In genomic region chr6:30888472-30889137, GRCh38 we compare ENCODE assay signal across 12 cellular contexts. TPM values are rescaled to one million over a fixed set of nuclear protein-coding genes. Genes with fewer than 3 reads are reported as not detected.
DNase-seq lines count a peak whose midpoint lies in the region; ATAC-seq and TF ChIP-seq lines count a peak whose summit lies in the region.
"Had no signal": no experiment of that assay in that cellular context is flagged by ENCODE, and none has a peak within 500 bp of the region (broad histone marks: within the 10 kb centered on the region; RNA-seq: fewer than 3 reads in every experiment).

No MANE protein-coding gene starts in this region.

- H3K27me3 Mint-ChIP-seq in progenitor cell of endocrine pancreas, result no peaks in the 10 kb centered on the region
- H3K27me3 Mint-ChIP-seq: naive B cell had no signal

- H3K9ac ChIP-seq in SK-N-MC (ENCODE audit: insufficient read length), result no peak overlapping the region

- peaks cover 20% of the 10 kb centered on the region for H3K4me1 Mint-ChIP-seq in progenitor cell of endocrine pancreas (ENCODE audit: low read depth)

- H3K36me3 Mint-ChIP-seq in progenitor cell of endocrine pancreas (ENCODE audit: insufficient read depth), result peaks cover 14% of the 10 kb centered on the region

- no peak for ATAC-seq in HG02981 (IDR thresholded peaks at IDR 0.05; ENCODE audit: unreplicated experiment)

- H3K36me3 ChIP-seq in SK-N-MC (ENCODE audit: insufficient read depth, low read length) (peaks cover 31% of the 10 kb centered on the region; the same call in 1 of the 2 replicates), WERI-Rb-1 (peaks cover 55% of the 10 kb centered on the region)

- no peaks in the 10 kb centered on the region for H3K9me3 Mint-ChIP-seq in progenitor cell of endocrine pancreas (ENCODE audit: low read depth)
- H3K9me3 Mint-ChIP-seq: activated CD4-positive, alpha-beta T cell treated with anti-CD3 and anti-CD28 coated beads, Interleukin-2, amount 10 ng/mL, durations not matched to agents 7 days and 5 days; naive B cell had no signal

- H3K27ac ChIP-seq in SK-N-MC (peak overlapping the region; percentile 82), WERI-Rb-1 (no peak overlapping the region)

- H3K4me3 ChIP-seq in SK-N-MC (no peak overlapping the region), fibroblast of the aortic adventitia (ENCODE audit: low read depth, low read length) (no peak overlapping the region), WERI-Rb-1 (ENCODE audit: low read depth, low read length) (no peak overlapping the region)

- H3K27ac Mint-ChIP-seq in progenitor cell of endocrine pancreas, result peak overlapping the region; percentile 3
- H3K27ac Mint-ChIP-seq: activated CD4-positive, alpha-beta T cell treated with anti-CD3 and anti-CD28 coated beads, Interleukin-2, amount 10 ng/mL, durations not matched to agents 7 days and 5 days had no signal

- DNase-seq in EH (ENCODE audit: low read depth), result peak; percentile 89
- no peak for DNase-seq in SK-N-MC (ENCODE audit: low read depth, low spot score)
- peak; percentile 52 for DNase-seq in fibroblast of the aortic adventitia (ENCODE audit: low read depth)
- DNase-seq in progenitor cell of endocrine pancreas (ENCODE audit: low spot score, unreplicated experiment), result no peak
- no peak for DNase-seq in WERI-Rb-1
- no peak for DNase-seq in NCI-H128 (lab: John Stamatoyannopoulos, UW; ENCODE audit: unreplicated experiment)
- DNase-seq in kidney glomerular epithelial cell (lab: John Stamatoyannopoulos, UW), result no peak
- DNase-seq: activated CD4-positive, alpha-beta T cell treated with anti-CD3 and anti-CD28 coated beads, Interleukin-2, amount 10 ng/mL, durations not matched to agents 7 days and 5 days; naive B cell; NCI-H1930 had no signal

- no peaks in the 10 kb centered on the region for H3K27me3 ChIP-seq in WERI-Rb-1 (ENCODE audit: insufficient read depth, low read depth, severe bottlenecking)

- TF ChIP-seq CTCF in fibroblast of the aortic adventitia (IDR thresholded peaks at IDR 0.05; ENCODE audit: insufficient read depth, low read length) (no peak), progenitor cell of endocrine pancreas (IDR thresholded peaks at IDR 0.05; ENCODE audit: unreplicated experiment) (no peak), WERI-Rb-1 (IDR thresholded peaks at IDR 0.05; ENCODE audit: low read depth, low read length) (no peak)

- H3K4me3 Mint-ChIP-seq in progenitor cell of endocrine pancreas (ENCODE audit: low read depth), result no peak overlapping the region
- H3K4me3 Mint-ChIP-seq: activated CD4-positive, alpha-beta T cell treated with anti-CD3 and anti-CD28 coated beads, Interleukin-2, amount 10 ng/mL, durations not matched to agents 7 days and 5 days had no signal

- H3K9me3 ChIP-seq in SK-N-MC (ENCODE audit: low read depth, low read length) (no peaks in the 10 kb centered on the region), WERI-Rb-1 (ENCODE audit: severe bottlenecking) (no peaks in the 10 kb centered on the region)

RNA-seq across cellular contexts. Expression of gene DDR1, which starts 4.3 kb away (rescaled TPM):
- total RNA-seq in fibroblast of the aortic adventitia (ENCODE audit: low replicate concordance) (7.7 and 41.9 TPM in 2 replicates), progenitor cell of endocrine pancreas (154 and 163 TPM in 2 replicates)

RNA-seq across cellular contexts. Expression of gene GTF2H4, which starts 19.4 kb away (rescaled TPM):
- total RNA-seq in fibroblast of the aortic adventitia (ENCODE audit: low replicate concordance) (3.8 and 12.7 TPM in 2 replicates), progenitor cell of endocrine pancreas (73.0 and 74.7 TPM in 2 replicates)

RNA-seq across cellular contexts. Expression of gene VARS2, which starts 25.4 kb away (rescaled TPM):
- total RNA-seq in fibroblast of the aortic adventitia (ENCODE audit: low replicate concordance) (15.6 and 18.5 TPM in 2 replicates), progenitor cell of endocrine pancreas (56.3 and 58.0 TPM in 2 replicates)

RNA-seq across cellular contexts. Expression of gene SFTA2, which starts 43.4 kb away (rescaled TPM):
- total RNA-seq in fibroblast of the aortic adventitia (ENCODE audit: low replicate concordance) (not detected in 2 replicates), progenitor cell of endocrine pancreas (1.0 and 2.6 TPM in 2 replicates)
- total RNA-seq: activated CD4-positive, alpha-beta T cell treated with anti-CD3 and anti-CD28 coated beads, Interleukin-2, amount 10 ng/mL, durations not matched to agents 7 days and 5 days had no signal

RNA-seq across cellular contexts. Expression of gene MUCL3, which starts 52.2 kb away (rescaled TPM):
- total RNA-seq in fibroblast of the aortic adventitia (ENCODE audit: low replicate concordance), result under 0.01 TPM in 1 of 2 replicates, not detected in the other
- 0.05 TPM in 1 of 2 replicates, not detected in the other for total RNA-seq in progenitor cell of endocrine pancreas
- total RNA-seq: activated CD4-positive, alpha-beta T cell treated with anti-CD3 and anti-CD28 coated beads, Interleukin-2, amount 10 ng/mL, durations not matched to agents 7 days and 5 days; ureter had no signal

Comparison
In these comparisons a context has a peak if more than half of its experiments do, and no peak if none do; other contexts are left out.
1. DNase-seq: peak in EH (single experiment) and fibroblast of the aortic adventitia (single experiment); none in SK-N-MC (single experiment), progenitor cell of endocrine pancreas (single experiment), WERI-Rb-1 (single experiment), NCI-H128 (single experiment) and kidney glomerular epithelial cell (single experiment).